In genomic region chr22:24435323-24435645, GRCh38 we compare ENCODE assay signal across 14 cellular contexts. TPM values are rescaled to one million over a fixed set of nuclear protein-coding genes. Genes with fewer than 3 reads are reported as not detected.
A peak's percentile ranks its signal among the peaks of the same experiment; 100 is the strongest.
DNase-seq lines count a peak whose midpoint lies in the region; ATAC-seq and TF ChIP-seq lines count a peak whose summit lies in the region.
"Had no signal": no experiment of that assay in that cellular context is flagged by ENCODE, and none has a peak within 500 bp of the region (broad histone marks: within the 10 kb centered on the region; RNA-seq: fewer than 3 reads in every experiment).

No MANE protein-coding gene starts in this region.

- CTCF ChIA-PET in activated CD4-positive, alpha-beta T cell treated with anti-CD3 and anti-CD28 coated beads, Interleukin-2, amount 10 ng/mL, durations not matched to agents 7 days and 5 days (lab: Charles Lee): interaction anchor here (0.6 to 2.2 kb wide), 7 partner anchors 9 to 90 kb away, joined by 3 to 9 read pairs (median 3); no protein-coding TSS in a partner anchor
- CTCF ChIA-PET in GM10248 (lab: Yijun Ruan, JAX): interaction anchor here (0.9 to 4.2 kb wide), 15 partner anchors 9 to 111 kb away, joined by 3 to 17 read pairs (median 4); no protein-coding TSS in a partner anchor

- H3K27ac ChIP-seq in duodenal mucosa (ENCODE audit: low read depth, low read length): peak overlapping the region; percentile 61
- H3K27ac ChIP-seq: WERI-Rb-1 had no signal

- no peak overlapping the region for H3K4me3 ChIP-seq in duodenal mucosa (ENCODE audit: low read depth in 1 of 2, low read length in 2 of 2)
- no peak overlapping the region for H3K4me3 ChIP-seq in H7 (ENCODE audit: insufficient read depth, low read depth, low read length)
- H3K4me3 ChIP-seq: dorsolateral prefrontal cortex had no signal

- H3K9me3 ChIP-seq in duodenal mucosa (ENCODE audit: control insufficient read depth in 1 of 2, low read length in 2 of 2): no peaks in the 10 kb centered on the region

- H3K36me3 ChIP-seq in duodenal mucosa (ENCODE audit: control insufficient read depth in 1 of 2, insufficient read depth in 2 of 2, low read length in 2 of 2) (peaks cover 0 to 4% of the 10 kb centered on the region in 2 donors), H7 (replicated peaks; ENCODE audit: control insufficient read depth, insufficient read depth, low read length) (no peaks in the 10 kb centered on the region)
- H3K36me3 ChIP-seq: WERI-Rb-1 had no signal

- TF ChIP-seq CTCF in GM10248 (IDR thresholded peaks at IDR 0.05; ENCODE audit: control extremely low read depth, extremely low read depth, low read depth, missing control alignments): no peak

- no peaks in the 10 kb centered on the region for H3K27me3 ChIP-seq in duodenal mucosa (ENCODE audit: control insufficient read depth in 1 of 2, insufficient read depth in 2 of 2, low read length in 2 of 2)
- no peaks in the 10 kb centered on the region for H3K27me3 ChIP-seq in H7 (ENCODE audit: control insufficient read depth, insufficient read depth, low read length)
- H3K27me3 ChIP-seq: dorsolateral prefrontal cortex had no signal

- peaks cover 36 to 55% of the 10 kb centered on the region in 2 donors for H3K4me1 ChIP-seq in duodenal mucosa (ENCODE audit: control insufficient read depth in 1 of 2, insufficient read depth in 2 of 2, low read length in 2 of 2)

- no peak overlapping the region for H3K4me3 Mint-ChIP-seq in activated CD4-positive, alpha-beta T cell treated with anti-CD3 and anti-CD28 coated beads, Interleukin-2, amount 10 ng/mL, durations not matched to agents 7 days and 5 days
- peak overlapping the region; percentile 71 for H3K4me3 Mint-ChIP-seq in stimulated activated effector memory CD8-positive, alpha-beta T cell treated with anti-CD3 and anti-CD28 coated beads, Interleukin-12 subunit alpha, Interleukin-12 subunit beta, amount 100 ng/mL, for 72 hours

- no peak for ATAC-seq in stimulated activated effector memory CD8-positive, alpha-beta T cell treated with anti-CD3 and anti-CD28 coated beads, Interleukin-12 subunit alpha, Interleukin-12 subunit beta, amount 100 ng/mL, for 72 hours
- ATAC-seq: left lobe of liver had no signal

- peaks cover 22% of the 10 kb centered on the region for H3K36me3 Mint-ChIP-seq in activated CD4-positive, alpha-beta T cell treated with anti-CD3 and anti-CD28 coated beads, Interleukin-2, amount 10 ng/mL, durations not matched to agents 7 days and 5 days (ENCODE audit: low read depth)
- H3K36me3 Mint-ChIP-seq in stimulated activated effector memory CD8-positive, alpha-beta T cell treated with anti-CD3 and anti-CD28 coated beads, Interleukin-12 subunit alpha, Interleukin-12 subunit beta, amount 100 ng/mL, for 72 hours: peaks cover 70% of the 10 kb centered on the region

- H3K9ac ChIP-seq in duodenal mucosa (ENCODE audit: low read depth in 1 of 2, low read length in 2 of 2): no peak overlapping the region

- H3K27ac Mint-ChIP-seq in activated CD4-positive, alpha-beta T cell treated with anti-CD3 and anti-CD28 coated beads, Interleukin-2, amount 10 ng/mL, durations not matched to agents 7 days and 5 days: peak overlapping the region; percentile 89
- peak overlapping the region; percentile 98 for H3K27ac Mint-ChIP-seq in stimulated activated effector memory CD8-positive, alpha-beta T cell treated with anti-CD3 and anti-CD28 coated beads, Interleukin-12 subunit alpha, Interleukin-12 subunit beta, amount 100 ng/mL, for 72 hours

- no peaks in the 10 kb centered on the region for H3K27me3 Mint-ChIP-seq in activated CD4-positive, alpha-beta T cell treated with anti-CD3 and anti-CD28 coated beads, Interleukin-2, amount 10 ng/mL, durations not matched to agents 7 days and 5 days

- POLR2A ChIA-PET in activated CD4-positive, alpha-beta T cell treated with anti-CD3 and anti-CD28 coated beads, Interleukin-2, amount 10 ng/mL, durations not matched to agents 7 days and 5 days (lab: Charles Lee): no interaction called here
- POLR2A ChIA-PET in GM10248 (lab: Yijun Ruan, JAX): interaction anchor here (1.3 kb wide), 1 partner anchor 9 kb away, joined by 5 read pairs; no protein-coding TSS in a partner anchor

- H3K4me1 Mint-ChIP-seq in activated CD4-positive, alpha-beta T cell treated with anti-CD3 and anti-CD28 coated beads, Interleukin-2, amount 10 ng/mL, durations not matched to agents 7 days and 5 days: peaks cover 81% of the 10 kb centered on the region
- peaks cover 80% of the 10 kb centered on the region for H3K4me1 Mint-ChIP-seq in stimulated activated effector memory CD8-positive, alpha-beta T cell treated with anti-CD3 and anti-CD28 coated beads, Interleukin-12 subunit alpha, Interleukin-12 subunit beta, amount 100 ng/mL, for 72 hours

- no peak for DNase-seq in activated CD4-positive, alpha-beta T cell treated with anti-CD3 and anti-CD28 coated beads, Interleukin-2, amount 10 ng/mL, durations not matched to agents 7 days and 5 days
- DNase-seq in activated CD4-positive, alpha-beta T cell treated with anti-CD3 and anti-CD28 coated beads, Interleukin-2, amount 50 U/mL, for 4 hours: no peak
- peak; percentile 31 for DNase-seq in NAMALWA (ENCODE audit: low spot score)
- DNase-seq in stimulated activated effector memory CD8-positive, alpha-beta T cell treated with anti-CD3 and anti-CD28 coated beads, Interleukin-12 subunit alpha, Interleukin-12 subunit beta, amount 100 ng/mL, for 72 hours (ENCODE audit: low spot score in 2 of 2): no peak
- no peak for DNase-seq in H7
- DNase-seq in GM10248 (ENCODE audit: extremely low spot score): no peak
- DNase-seq in RPMI8226: no peak
- DNase-seq: NCI-H1048, NCI-H510A treated with DMSO at 0.1 percent for 48 hours, Right ventricle myocardium superior, WERI-Rb-1 had no signal

- H3K9me3 Mint-ChIP-seq in activated CD4-positive, alpha-beta T cell treated with anti-CD3 and anti-CD28 coated beads, Interleukin-2, amount 10 ng/mL, durations not matched to agents 7 days and 5 days: no peaks in the 10 kb centered on the region
- no peaks in the 10 kb centered on the region for H3K9me3 Mint-ChIP-seq in stimulated activated effector memory CD8-positive, alpha-beta T cell treated with anti-CD3 and anti-CD28 coated beads, Interleukin-12 subunit alpha, Interleukin-12 subunit beta, amount 100 ng/mL, for 72 hours

RNA-seq across cellular contexts. Expression of gene ADORA2A, which starts 7.9 kb away (rescaled TPM):
- total RNA-seq in activated CD4-positive, alpha-beta T cell treated with anti-CD3 and anti-CD28 coated beads, Interleukin-2, amount 10 ng/mL, durations not matched to agents 7 days and 5 days: 10 to 100 TPM; 25.3 to 29.0 TPM
- total RNA-seq in H7 (2014; rRNA removed; shearing (Covaris generic)): 4.0 and 7.0 TPM in 2 replicates

RNA-seq across cellular contexts. Expression of gene UPB1, which starts 59.8 kb away (rescaled TPM):
- under 1 TPM; 0.40 to 0.67 TPM for total RNA-seq in activated CD4-positive, alpha-beta T cell treated with anti-CD3 and anti-CD28 coated beads, Interleukin-2, amount 10 ng/mL, durations not matched to agents 7 days and 5 days
- 0.11 TPM in 1 of 2 replicates, not detected in the other for total RNA-seq in H7 (2014; rRNA removed; shearing (Covaris generic))
